ENCODE assay signal across 24 cellular contexts in the genomic region with DNA sequence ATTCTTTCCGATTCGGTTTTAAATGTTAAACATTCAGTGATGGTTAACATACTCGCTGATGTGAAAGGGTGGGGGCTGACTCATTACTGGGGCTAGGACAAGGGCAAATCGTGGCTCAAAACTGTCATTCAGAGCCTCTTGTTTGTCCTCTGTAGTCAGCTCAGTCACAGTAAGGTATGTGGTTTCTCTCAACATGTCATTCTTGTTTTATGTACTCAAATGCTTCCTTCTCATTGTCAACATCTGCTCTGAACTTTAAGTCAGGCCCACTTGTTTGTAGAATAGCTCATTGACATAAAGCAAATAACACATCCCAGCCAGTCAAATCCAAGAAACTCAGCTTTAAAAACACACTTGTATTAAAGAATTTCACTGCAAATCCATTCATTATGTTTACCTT. TPM values are rescaled to one million over a fixed set of nuclear protein-coding genes. Genes with fewer than 3 reads are reported as not detected.
A peak's percentile ranks its signal among the peaks of the same experiment; 100 is the strongest.
DNase-seq lines count a peak whose midpoint lies in the region; ATAC-seq and TF ChIP-seq lines count a peak whose summit lies in the region.
"Had no signal": no experiment of that assay in that cellular context is flagged by ENCODE, and none has a peak within 500 bp of the region (broad histone marks: within the 10 kb centered on the region; RNA-seq: fewer than 3 reads in every experiment).

No MANE protein-coding gene starts in this region.

- H3K9me3 ChIP-seq in tibial nerve, result no peaks in the 10 kb centered on the region
- no peaks in the 10 kb centered on the region for H3K9me3 ChIP-seq in esophagus muscularis mucosa
- H3K9me3 ChIP-seq: SK-N-SH, stomach, transverse colon had no signal

- DNase-seq in NCI-H345 (lab: John Stamatoyannopoulos, UW), result peak; percentile 8
- DNase-seq in NCI-H345 treated with DMSO at 0.1 percent for 48 hours (lab: John Stamatoyannopoulos, UW; ENCODE audit: unreplicated experiment), result no peak
- peak; percentile 8 for DNase-seq in GM12865 (ENCODE audit: low read depth)
- peak; percentile 33 for DNase-seq in epithelial cell of prostate (ENCODE audit: low read depth, low spot score)
- no peak for DNase-seq in tibial nerve (ENCODE audit: low spot score in 2 of 2)
- DNase-seq in iPS-NIHi7 (ENCODE audit: extremely low spot score), result no peak
- DNase-seq in esophagus muscularis mucosa (ENCODE audit: extremely low spot score), result no peak
- DNase-seq: 8988T; activated naive CD8-positive, alpha-beta T cell treated with anti-CD3 and anti-CD28 coated beads, Interleukin-2, amount 50 U/mL, for 24 hours; activated T-cell treated with anti-CD3 and anti-CD28 coated beads, Interleukin-2, amount 50 U/mL, for 24 hours; CD4-positive, alpha-beta T cell; naive thymus-derived CD4-positive, alpha-beta T cell; NCI-H146; SK-N-SH; stomach; transverse colon had no signal

- no peak for TF ChIP-seq POLR2A in tibial nerve (IDR thresholded peaks at IDR 0.05)
- no peak for TF ChIP-seq POLR2A in esophagus muscularis mucosa (IDR thresholded peaks at IDR 0.05; ENCODE audit: low read depth)

- H3K27ac ChIP-seq in epithelial cell of prostate, result no peak overlapping the region
- H3K27ac ChIP-seq in tibial nerve, result no peak overlapping the region
- H3K27ac ChIP-seq in esophagus muscularis mucosa (replicated peaks in 1 of 4), result no peak overlapping the region
- H3K27ac ChIP-seq: KMS-11, RWPE1, stomach, transverse colon had no signal

- TF ChIP-seq CTCF in GM12865 (IDR thresholded peaks at IDR 0.05; ENCODE audit: insufficient read depth, low read depth, low read length, missing control alignments) (no peak), tibial nerve (IDR thresholded peaks at IDR 0.05) (no peak), esophagus muscularis mucosa (IDR thresholded peaks at IDR 0.05) (no peak)

- no peak overlapping the region for H3K4me3 ChIP-seq in GM12865 (ENCODE audit: low read depth, low read length)
- H3K4me3 ChIP-seq in tibial nerve, result no peak overlapping the region
- no peak overlapping the region for H3K4me3 ChIP-seq in esophagus muscularis mucosa
- H3K4me3 ChIP-seq: GM23338, stomach, transverse colon had no signal

- ATAC-seq in HG03442 (IDR thresholded peaks at IDR 0.05; ENCODE audit: unreplicated experiment), result peak; percentile 64
- ATAC-seq: activated naive CD8-positive, alpha-beta T cell treated with anti-CD3 and anti-CD28 coated beads, Interleukin-2, amount 50 U/mL, for 24 hours; GM23338; naive thymus-derived CD4-positive, alpha-beta T cell had no signal

- H3K36me3 ChIP-seq in tibial nerve (no peaks in the 10 kb centered on the region), esophagus muscularis mucosa (no peaks in the 10 kb centered on the region)
- H3K36me3 ChIP-seq: stomach, transverse colon had no signal

- H3K4me1 ChIP-seq in tibial nerve (no peaks in the 10 kb centered on the region), esophagus muscularis mucosa (no peaks in the 10 kb centered on the region)
- H3K4me1 ChIP-seq: stomach had no signal

- TF ChIP-seq EP300 in tibial nerve (IDR thresholded peaks at IDR 0.05) (no peak), esophagus muscularis mucosa (IDR thresholded peaks at IDR 0.05) (no peak)

- H3K27me3 ChIP-seq in tibial nerve (peaks cover 0 to 3% of the 10 kb centered on the region in 2 donors), esophagus muscularis mucosa (peaks cover 0 to 4% (median 0%) of the 10 kb centered on the region in 4 donors)
- H3K27me3 ChIP-seq: transverse colon had no signal

- 88 to 92% methylated on average over 4 of the region's 4 CpGs for WGBS in tibial nerve, 2 donors
- 89% methylated on average over 4 of the region's 4 CpGs for WGBS in esophagus muscularis mucosa

- intact Hi-C loops in esophagus muscularis mucosa (cut with DNase I), result no loop called here

RNA-seq across cellular contexts. Expression of a gene that starts 7.3 kb away (rescaled TPM):
- total RNA-seq in tibial nerve (1 to 10 TPM in 2 of 4 donors, under 1 TPM in 2; 0.44 to 2.3 (median 1.3) TPM), esophagus muscularis mucosa (under 1 TPM in 3 of 4 donors, not detected in 1; 0.33 to 0.86 (median 0.45) TPM)
- total RNA-seq: CD4-positive, alpha-beta T cell had no signal

RNA-seq across cellular contexts. Expression of a gene that starts 50.9 kb away (rescaled TPM):
- not detected for total RNA-seq in tibial nerve
- not detected for total RNA-seq in esophagus muscularis mucosa
- total RNA-seq: activated CD8-positive, alpha-beta memory T cell treated with anti-CD3 and anti-CD28 coated beads for 36 hours; GM23338; lower leg skin; mesothelial cell of epicardium; naive thymus-derived CD4-positive, alpha-beta T cell; pulmonary artery endothelial cell; stomach; transverse colon had no signal

Comparison
In these comparisons a context has a peak if more than half of its experiments do, and no peak if none do; other contexts are left out.
1. DNase-seq: peak in NCI-H345 (single experiment), GM12865 (single experiment) and epithelial cell of prostate (single experiment); none in NCI-H345 treated with DMSO at 0.1 percent for 48 hours (single experiment), tibial nerve (0 of 2), iPS-NIHi7 (single experiment) and esophagus muscularis mucosa (single experiment).